18 cellular contexts compared by ENCODE assay signal in genomic region chr6:7249391-7249790, GRCh38.
"Had no signal": no experiment of that assay in that cellular context is flagged by ENCODE, and none has a peak within 500 bp of the region (broad histone marks: within the 10 kb centered on the region; RNA-seq: fewer than 3 reads in every experiment).

No MANE protein-coding gene starts in this region.

- H3K4me1 Mint-ChIP-seq: mesothelial cell of epicardium, neural crest cell had no signal

- H3K4me3 ChIP-seq: dorsolateral prefrontal cortex, gastrocnemius medialis, heart right ventricle, spleen, tibial artery, upper lobe of left lung, uterus had no signal

- H3K4me3 Mint-ChIP-seq: mesothelial cell of epicardium; natural killer cell; neural crest cell; stimulated activated naive CD8-positive, alpha-beta T cell treated with anti-CD3 and anti-CD28 coated beads, Interleukin-15, Interleukin-2, amounts not matched to agents 100 ng/mL and 50 ng/mL, for 24 hours had no signal

- H3K27ac ChIP-seq: dorsolateral prefrontal cortex, gastrocnemius medialis, heart right ventricle, tibial artery, upper lobe of left lung, uterus had no signal

- H3K27me3 Mint-ChIP-seq: stimulated activated memory B cell treated with anti-CD40 and anti-IgM and Interleukin-4, amounts not matched to agents 10 μg/mL and 1 μg/mL and 100 μg/mL, for 72 hours; stimulated activated naive CD8-positive, alpha-beta T cell treated with anti-CD3 and anti-CD28 coated beads, Interleukin-15, Interleukin-2, amounts not matched to agents 100 ng/mL and 50 ng/mL, for 24 hours had no signal

- DNase-seq: effector CD8-positive, alpha-beta T cell; gastrocnemius medialis; heart right ventricle; hypothalamus; natural killer cell; stimulated activated CD4-positive, alpha-beta T cell treated with anti-CD3 and anti-CD28 coated beads, Interleukin-15, amount 100 ng/mL, for 24 hours; stimulated activated CD4-positive, alpha-beta T cell treated with anti-CD3 and anti-CD28 coated beads, Interleukin-1b, Interleukin-23, amount 100 ng/mL, for 48 hours; stimulated activated CD4-positive, alpha-beta T cell treated with anti-CD3 and anti-CD28 coated beads, Interleukin-4, amount 100 ng/mL, for 24 hours; tibial artery; uterus had no signal

- H3K27ac Mint-ChIP-seq: mesothelial cell of epicardium; stimulated activated memory B cell treated with anti-CD40 and anti-IgM and Interleukin-4, amounts not matched to agents 10 μg/mL and 1 μg/mL and 100 μg/mL, for 72 hours; stimulated activated naive CD8-positive, alpha-beta T cell treated with anti-CD3 and anti-CD28 coated beads, Interleukin-15, Interleukin-2, amounts not matched to agents 100 ng/mL and 50 ng/mL, for 24 hours had no signal

- H3K9me3 ChIP-seq: gastrocnemius medialis, heart right ventricle, spleen, tibial artery, upper lobe of left lung, uterus had no signal

- H3K4me1 ChIP-seq: gastrocnemius medialis, tibial artery, uterus had no signal

- H3K36me3 ChIP-seq: uterus had no signal

- H3K27me3 ChIP-seq: dorsolateral prefrontal cortex, gastrocnemius medialis, heart right ventricle, spleen, tibial artery, upper lobe of left lung, uterus had no signal

- H3K9me3 Mint-ChIP-seq: mesothelial cell of epicardium; natural killer cell; neural crest cell; stimulated activated memory B cell treated with anti-CD40 and anti-IgM and Interleukin-4, amounts not matched to agents 10 μg/mL and 1 μg/mL and 100 μg/mL, for 72 hours; stimulated activated naive CD8-positive, alpha-beta T cell treated with anti-CD3 and anti-CD28 coated beads, Interleukin-15, Interleukin-2, amounts not matched to agents 100 ng/mL and 50 ng/mL, for 24 hours had no signal

- ATAC-seq: gastrocnemius medialis; natural killer cell; sciatic nerve; stimulated activated memory B cell treated with anti-CD40 and anti-IgM and Interleukin-4, amounts not matched to agents 10 μg/mL and 1 μg/mL and 100 μg/mL, for 72 hours had no signal
